In genomic region chr16:80993293-80993691, GRCh38 we compare ENCODE assay signal across 1 cellular context.
TF ChIP-seq lines count a peak whose summit lies in the region.

No MANE protein-coding gene starts in this region.

TF ChIP-seq in SK-N-SH treated with all-trans-retinoic acid at 6 μM for 48 hours, 23 proteins besides CTCF, POLR2A, EP300 and RAD21 (continued from another document):
- TF ChIP-seq, protein P1, sequence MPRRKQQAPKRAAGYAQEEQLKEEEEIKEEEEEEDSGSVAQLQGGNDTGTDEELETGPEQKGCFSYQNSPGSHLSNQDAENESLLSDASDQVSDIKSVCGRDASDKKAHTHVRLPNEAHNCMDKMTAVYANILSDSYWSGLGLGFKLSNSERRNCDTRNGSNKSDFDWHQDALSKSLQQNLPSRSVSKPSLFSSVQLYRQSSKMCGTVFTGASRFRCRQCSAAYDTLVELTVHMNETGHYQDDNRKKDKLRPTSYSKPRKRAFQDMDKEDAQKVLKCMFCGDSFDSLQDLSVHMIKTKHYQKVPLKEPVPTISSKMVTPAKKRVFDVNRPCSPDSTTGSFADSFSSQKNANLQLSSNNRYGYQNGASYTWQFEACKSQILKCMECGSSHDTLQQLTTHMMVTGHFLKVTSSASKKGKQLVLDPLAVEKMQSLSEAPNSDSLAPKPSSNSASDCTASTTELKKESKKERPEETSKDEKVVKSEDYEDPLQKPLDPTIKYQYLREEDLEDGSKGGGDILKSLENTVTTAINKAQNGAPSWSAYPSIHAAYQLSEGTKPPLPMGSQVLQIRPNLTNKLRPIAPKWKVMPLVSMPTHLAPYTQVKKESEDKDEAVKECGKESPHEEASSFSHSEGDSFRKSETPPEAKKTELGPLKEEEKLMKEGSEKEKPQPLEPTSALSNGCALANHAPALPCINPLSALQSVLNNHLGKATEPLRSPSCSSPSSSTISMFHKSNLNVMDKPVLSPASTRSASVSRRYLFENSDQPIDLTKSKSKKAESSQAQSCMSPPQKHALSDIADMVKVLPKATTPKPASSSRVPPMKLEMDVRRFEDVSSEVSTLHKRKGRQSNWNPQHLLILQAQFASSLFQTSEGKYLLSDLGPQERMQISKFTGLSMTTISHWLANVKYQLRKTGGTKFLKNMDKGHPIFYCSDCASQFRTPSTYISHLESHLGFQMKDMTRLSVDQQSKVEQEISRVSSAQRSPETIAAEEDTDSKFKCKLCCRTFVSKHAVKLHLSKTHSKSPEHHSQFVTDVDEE (CRISPR knock-in tag; IDR thresholded peaks at IDR 0.05), result no peak
